ENCODE assay signal across 1 cellular context in the genomic region with DNA sequence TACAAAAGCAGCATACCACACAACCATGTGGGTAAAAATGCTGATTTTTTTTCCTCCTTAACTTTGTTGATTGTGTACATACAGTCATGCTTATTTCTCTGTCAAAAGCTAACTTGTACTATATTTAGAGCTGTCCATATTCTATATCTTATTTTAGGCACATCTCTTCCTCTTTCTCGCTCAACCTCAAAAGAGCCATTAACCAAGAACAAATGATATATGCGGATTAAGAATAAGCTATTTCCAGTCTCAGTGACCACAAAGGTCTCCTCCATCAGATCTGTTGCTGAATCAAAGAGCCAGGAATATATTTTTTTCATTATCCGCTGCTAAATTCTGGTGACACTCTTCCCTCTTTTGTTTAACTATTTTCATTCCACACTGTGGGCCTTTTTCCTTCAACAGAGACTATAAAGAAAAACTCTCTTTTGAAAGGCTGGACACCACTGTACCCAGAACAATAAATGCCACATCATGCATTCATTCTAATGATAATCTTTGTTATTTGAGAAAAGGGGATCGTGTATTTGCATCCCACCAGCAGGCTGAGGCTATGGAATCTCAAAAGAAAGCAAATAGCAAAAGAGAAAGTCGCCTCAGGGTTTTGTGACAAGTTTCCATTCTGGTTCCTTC.
TF ChIP-seq lines count a peak whose summit lies in the region.

No MANE protein-coding gene starts in this region.

TF ChIP-seq in HepG2, 621 proteins besides CTCF, POLR2A, EP300 and RAD21:
- TF ChIP-seq HDAC2 (CRISPR knock-in tag; IDR thresholded peaks at IDR 0.05): no peak
- no peak for TF ChIP-seq ZNF589 (CRISPR knock-in tag; conservative IDR thresholded peaks at IDR 0.05)
